In the genomic region with DNA sequence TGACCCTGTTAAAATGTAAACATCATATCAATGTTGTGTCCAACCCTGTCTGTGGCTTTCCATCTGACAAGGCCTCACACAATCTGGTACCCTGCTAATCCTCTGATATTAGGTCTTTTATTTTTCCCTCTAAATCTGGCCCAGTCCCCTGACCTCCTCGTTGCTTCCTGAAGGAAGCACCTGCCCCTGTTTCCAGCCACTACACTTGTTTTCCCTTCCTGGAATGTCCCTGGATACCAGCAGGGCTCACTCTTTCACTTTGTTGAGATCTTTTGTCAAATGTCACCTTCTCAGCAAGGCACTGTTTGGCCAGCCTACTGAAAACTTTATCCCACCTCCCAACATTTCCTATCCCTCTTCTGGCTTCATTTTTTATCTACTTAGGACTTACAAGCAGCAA, we compare ENCODE assay signal across 15 cellular contexts. TPM values are rescaled to one million over a fixed set of nuclear protein-coding genes. Genes with fewer than 3 reads are reported as not detected.
DNase-seq lines count a peak whose midpoint lies in the region; ATAC-seq and TF ChIP-seq lines count a peak whose summit lies in the region.
"Had no signal": no experiment of that assay in that cellular context is flagged by ENCODE, and none has a peak within 500 bp of the region (broad histone marks: within the 10 kb centered on the region; RNA-seq: fewer than 3 reads in every experiment).

No MANE protein-coding gene starts in this region.

- H3K4me3 Mint-ChIP-seq in activated T-cell treated with anti-CD3 and anti-CD28 coated beads, Interleukin-2, amount 50 U/mL, for 4 hours = peak overlapping the region; percentile 65
- H3K4me3 Mint-ChIP-seq in endodermal cell (no peak overlapping the region), osteocyte (ENCODE audit: unreplicated experiment) (no peak overlapping the region)
- H3K4me3 Mint-ChIP-seq: mesothelial cell of epicardium had no signal

- H3K4me3 ChIP-seq in endodermal cell (ENCODE audit: low read length) (no peak overlapping the region), spleen (peak overlapping the region in 4 of 8 donors; percentile 53 to 71 (median 56))
- H3K4me3 ChIP-seq: hepatocyte, SK-N-MC had no signal

- WGBS in endodermal cell (ENCODE audit: insufficient coverage in 1 of 2, insufficient read length in 1 of 2), 2 experiments = 80% methylated on average over 1 of the region's 1 CpG
- WGBS in spleen, 5 donors = 11 to 29% (median 17%) methylated on average over 1 of the region's 1 CpG

- no peak overlapping the region for H3K9ac ChIP-seq in endodermal cell (ENCODE audit: extremely low read depth, low read length, poor library complexity, severe bottlenecking)

- no peak for TF ChIP-seq POLR2A in spleen (IDR thresholded peaks at IDR 0.05)

- intact Hi-C loops in spleen (cut with DNase I; ENCODE audit: low total_unique reads) = no loop called here

- ATAC-seq in activated T-cell treated with anti-CD3 and anti-CD28 coated beads, Interleukin-2, amount 50 U/mL, for 4 hours = no peak
- ATAC-seq in HG03457 (IDR thresholded peaks at IDR 0.05; ENCODE audit: unreplicated experiment) = no peak
- no peak for ATAC-seq in HG02840 (IDR thresholded peaks at IDR 0.05; ENCODE audit: low FRiP score, unreplicated experiment)

- DNase-seq in activated T-cell treated with anti-CD3 and anti-CD28 coated beads, Interleukin-2, amount 50 U/mL, for 4 hours = no peak
- DNase-seq in activated T-cell treated with anti-CD3 and anti-CD28 coated beads for 4 hours = no peak
- DNase-seq in M059J (ENCODE audit: low read depth) = peak; percentile 36
- peak; percentile 48 for DNase-seq in endodermal cell
- DNase-seq in spleen = no peak
- DNase-seq in osteocyte (ENCODE audit: extremely low spot score, unreplicated experiment) = no peak
- DNase-seq: anterior cingulate cortex, NCI-H1436, NCI-H748 treated with DMSO at 0.1 percent for 48 hours, right lobe of liver had no signal

- TF ChIP-seq CTCF in endodermal cell (conservative IDR thresholded peaks at IDR 0.05) (peak; percentile 12), spleen (IDR thresholded peaks at IDR 0.05 in 8 of 11, conservative IDR thresholded peaks at IDR 0.05 in 3 of 11) (no peak), osteocyte (IDR thresholded peaks at IDR 0.05) (no peak)

- H3K4me1 ChIP-seq in endodermal cell (ENCODE audit: control insufficient read depth, insufficient read depth, low read length) (no peaks in the 10 kb centered on the region), spleen (peaks cover 8 to 63% (median 31%) of the 10 kb centered on the region in 6 donors)
- H3K4me1 ChIP-seq: right lobe of liver had no signal

- peaks cover 42% of the 10 kb centered on the region for H3K4me1 Mint-ChIP-seq in activated T-cell treated with anti-CD3 and anti-CD28 coated beads, Interleukin-2, amount 50 U/mL, for 4 hours (ENCODE audit: low read depth)
- H3K4me1 Mint-ChIP-seq in endodermal cell = peaks cover 16% of the 10 kb centered on the region
- peaks cover 41% of the 10 kb centered on the region for H3K4me1 Mint-ChIP-seq in osteocyte (ENCODE audit: unreplicated experiment)

- H3K27me3 ChIP-seq in endodermal cell (ENCODE audit: control insufficient read depth, insufficient read depth, low read length, poor library complexity, severe bottlenecking) (no peaks in the 10 kb centered on the region), spleen (replicated peaks in 1 of 7) (no peaks in the 10 kb centered on the region)
- H3K27me3 ChIP-seq: hepatocyte, right lobe of liver had no signal

- peaks cover 27% of the 10 kb centered on the region for H3K36me3 Mint-ChIP-seq in activated T-cell treated with anti-CD3 and anti-CD28 coated beads, Interleukin-2, amount 50 U/mL, for 4 hours (ENCODE audit: insufficient read depth)
- H3K36me3 Mint-ChIP-seq in endodermal cell (ENCODE audit: low read depth) (no peaks in the 10 kb centered on the region), osteocyte (ENCODE audit: unreplicated experiment) (peaks cover 21% of the 10 kb centered on the region)
- H3K36me3 Mint-ChIP-seq: mesothelial cell of epicardium had no signal

- H3K27ac Mint-ChIP-seq in endodermal cell = no peak overlapping the region
- H3K27ac Mint-ChIP-seq in osteocyte (ENCODE audit: unreplicated experiment) = no peak overlapping the region
- H3K27ac Mint-ChIP-seq: mesothelial cell of epicardium had no signal

- H3K27me3 Mint-ChIP-seq in activated T-cell treated with anti-CD3 and anti-CD28 coated beads, Interleukin-2, amount 50 U/mL, for 4 hours (ENCODE audit: low read depth) = no peaks in the 10 kb centered on the region
- peaks cover 5% of the 10 kb centered on the region for H3K27me3 Mint-ChIP-seq in endodermal cell (ENCODE audit: insufficient read depth)
- H3K27me3 Mint-ChIP-seq in osteocyte (ENCODE audit: unreplicated experiment) = no peaks in the 10 kb centered on the region

- no peaks in the 10 kb centered on the region for H3K9me3 Mint-ChIP-seq in activated T-cell treated with anti-CD3 and anti-CD28 coated beads, Interleukin-2, amount 50 U/mL, for 4 hours
- H3K9me3 Mint-ChIP-seq in endodermal cell (no peaks in the 10 kb centered on the region), osteocyte (ENCODE audit: unreplicated experiment) (no peaks in the 10 kb centered on the region)
- H3K9me3 Mint-ChIP-seq: mesothelial cell of epicardium had no signal

- H3K9me3 ChIP-seq in endodermal cell (ENCODE audit: control insufficient read depth, low read length) (no peaks in the 10 kb centered on the region), spleen (no peaks in the 10 kb centered on the region)
- H3K9me3 ChIP-seq: right lobe of liver had no signal

- H3K27ac ChIP-seq in endodermal cell (ENCODE audit: low read depth, low read length) (no peak overlapping the region), spleen (peak overlapping the region in 7 of 8 donors; percentile 75 to 86 (median 83))
- H3K27ac ChIP-seq: hepatocyte, SK-N-MC had no signal

- H3K36me3 ChIP-seq in endodermal cell (ENCODE audit: control insufficient read depth, insufficient read depth, low read length) (no peaks in the 10 kb centered on the region), spleen (peaks cover 0 to 50% (median 40%) of the 10 kb centered on the region in 6 donors)

RNA-seq across cellular contexts. Expression of a gene that starts 2.1 kb away (rescaled TPM):
- total RNA-seq in activated T-cell treated with anti-CD3 and anti-CD28 coated beads, Interleukin-2, amount 50 U/mL, for 4 hours = 1 to 10 TPM; 3.3 to 8.1 (median 4.1) TPM
- total RNA-seq in M059J (2014; rRNA removed; shearing (Covaris generic)) = 103 and 105 TPM in 2 replicates
- not detected for total RNA-seq in endodermal cell
- not detected for polyA plus RNA-seq in endodermal cell (2013, experiment 1 of 2)
- polyA plus RNA-seq in endodermal cell (2013, experiment 2 of 2) = not detected
- total RNA-seq in spleen = 10 to 100 TPM; 34.8 to 61.3 (median 52.7) TPM
- polyA plus RNA-seq in spleen = 10 to 100 TPM in 2 of 3 donors, 1 to 10 TPM in 1; 8.5 to 13.0 (median 12.0) TPM
- 16.8 and 17.6 TPM in 2 replicates for total RNA-seq in osteocyte

RNA-seq across cellular contexts. Expression of a gene that starts 28.3 kb away (rescaled TPM):
- total RNA-seq in activated T-cell treated with anti-CD3 and anti-CD28 coated beads, Interleukin-2, amount 50 U/mL, for 4 hours = 1 to 10 TPM; 1.8 to 2.5 (median 2.1) TPM
- 131 and 132 TPM in 2 replicates for total RNA-seq in M059J (2014; rRNA removed; shearing (Covaris generic))
- total RNA-seq in endodermal cell (not detected), spleen (10 to 100 TPM; 27.8 to 44.8 (median 33.1) TPM), osteocyte (15.0 and 15.6 TPM in 2 replicates)
- polyA plus RNA-seq in endodermal cell (2013, experiment 1 of 2) = not detected
- polyA plus RNA-seq in endodermal cell (2013, experiment 2 of 2) = not detected
- 1 to 10 TPM; 7.0 to 8.2 (median 7.1) TPM for polyA plus RNA-seq in spleen

Comparison
In these comparisons a context has a peak if more than half of its experiments do, and no peak if none do; other contexts are left out.
1. DNase-seq: peak in M059J (single experiment) and endodermal cell (single experiment); none in activated T-cell treated with anti-CD3 and anti-CD28 coated beads, Interleukin-2, amount 50 U/mL, for 4 hours (single experiment), activated T-cell treated with anti-CD3 and anti-CD28 coated beads for 4 hours (single experiment), spleen (single experiment) and osteocyte (single experiment).
2. RNA of a gene that starts 2.1 kb away (total RNA-seq): 103 to 105 TPM in M059J, 34.8 to 61.3 TPM in spleen, 16.8 to 17.6 TPM in osteocyte and 3.3 to 8.1 TPM in activated T-cell treated with anti-CD3 and anti-CD28 coated beads, Interleukin-2, amount 50 U/mL, for 4 hours; not detected in endodermal cell; every median in the first group is over 4 times any median in the second.